Comparison of ENCODE assay signal across 8 cellular contexts in genomic region chr17:30572651-30573554, GRCh38.
DNase-seq lines count a peak whose midpoint lies in the region; ATAC-seq, FAIRE-seq and TF ChIP-seq lines count a peak whose summit lies in the region.
"Not testable (repeated sequence)": the region's sequence is repeated elsewhere in the genome, so short reads cannot be mapped to it uniquely, and the experiment has no call there.

No MANE protein-coding gene starts in this region.

- H3K27me3 ChIP-seq in RWPE2 (ENCODE audit: insufficient read depth, poor library complexity, severe bottlenecking); suprapubic skin: not testable (repeated sequence)
- H3K27me3 ChIP-seq in K562 (ENCODE audit: control insufficient read depth in 2 of 2, insufficient read depth in 2 of 2, low read length in 2 of 2) (peaks cover 3 to 66% of the 10 kb centered on the region in 2 experiments; a peak in 3 of 5 replicates), neuronal stem cell (ENCODE audit: control insufficient read depth in 3 of 3, insufficient read depth in 3 of 3, low read depth in 1 of 3, low read length in 3 of 3) (peaks cover 0 to 15% (median 0%) of the 10 kb centered on the region in 3 experiments)

- peak overlapping the region; percentile 43 for H4K8ac ChIP-seq in neuronal stem cell (ENCODE audit: low read depth, low read length)

- not testable (repeated sequence) for H3K27me3 Mint-ChIP-seq in CD14-positive monocyte (ENCODE audit: low read depth in 3 of 3); endothelial cell (ENCODE audit: unreplicated experiment)

- not testable (repeated sequence) for H3K27ac ChIP-seq in RWPE2 (ENCODE audit: poor library complexity, severe bottlenecking); K562 (ENCODE audit: extremely low read depth, low read depth, low read length); neuronal stem cell (replicated peaks; ENCODE audit: low read length); suprapubic skin

- not testable (repeated sequence) for H3K9me1 ChIP-seq in K562 (ENCODE audit: control insufficient read depth, insufficient read depth, low read length)

- 2% methylated on average over 12 of the region's 17 CpGs for WGBS in K562 (ENCODE audit: insufficient coverage, low coverage, missing lambda C conversion rate)
- WGBS in neuronal stem cell (ENCODE audit: extremely low coverage in 2 of 2, insufficient read length in 2 of 2, insufficient replicate concordance in 1 of 2), 2 donors, result no CpG with 5 or more reads among the region's 17 CpGs
- WGBS in suprapubic skin, result 91% methylated on average over 14 of the region's 17 CpGs

- not testable (repeated sequence) for H3K4me2 ChIP-seq in K562 (ENCODE audit: insufficient read depth, low read length); neuronal stem cell (ENCODE audit: insufficient read depth, low read length, poor library complexity, severe bottlenecking)

- DNase-seq in CD14-positive monocyte (ENCODE audit: low spot score) (peak; percentile 30), RWPE2 (ENCODE audit: low spot score) (peak; percentile 52), left lobe of liver (ENCODE audit: low spot score) (peak; percentile 30), mesenteric fat pad (ENCODE audit: low spot score) (peak; percentile 74), suprapubic skin (ENCODE audit: low spot score in 2 of 2) (peak; percentile 34 to 48)
- not testable (repeated sequence) for DNase-seq in K562 (ENCODE audit: extremely low read depth in 1 of 4, low spot score in 3 of 4); endothelial cell (ENCODE audit: low spot score); neuronal stem cell (ENCODE audit: low spot score)

- in situ Hi-C loops in K562 (cut with MboI), result not testable (repeated sequence)

- not testable (repeated sequence) for H3K4me3 ChIP-seq in RWPE2 (ENCODE audit: severe bottlenecking); K562; neuronal stem cell (ENCODE audit: low read length in 2 of 2); suprapubic skin

- H3K23ac ChIP-seq in neuronal stem cell (ENCODE audit: low read depth, low read length, poor library complexity), result not testable (repeated sequence)

- not testable (repeated sequence) for H2AFZ ChIP-seq in K562 (ENCODE audit: low read depth, low read length); neuronal stem cell (ENCODE audit: low read length)

- not testable (repeated sequence) for BruUV-seq in K562 (replicated peaks; lab: Mats Ljungman, UMichigan)

- H2BK5ac ChIP-seq in neuronal stem cell (ENCODE audit: low read length), result not testable (repeated sequence)

- H2BK15ac ChIP-seq in neuronal stem cell (ENCODE audit: low read length), result not testable (repeated sequence)

- H3K4ac ChIP-seq in neuronal stem cell (ENCODE audit: low read length), result not testable (repeated sequence)

- TF ChIP-seq EP300 in K562 (IDR thresholded peaks at IDR 0.05; ENCODE audit: low read length); suprapubic skin (IDR thresholded peaks at IDR 0.05): not testable (repeated sequence)

- CTCF ChIA-PET in K562 (lab: Yijun Ruan, JAX; ENCODE audit: low intra/inter-chr PET ratio), result not testable (repeated sequence)

- TF ChIP-seq POLR2A in K562 (conservative IDR thresholded peaks at IDR 0.05); suprapubic skin (IDR thresholded peaks at IDR 0.05): not testable (repeated sequence)

- H2AK5ac ChIP-seq in neuronal stem cell (ENCODE audit: low read depth, low read length), result peak overlapping the region; percentile 10

- POLR2A ChIA-PET in K562 (lab: Yijun Ruan, JAX), result not testable (repeated sequence)

- not testable (repeated sequence) for H2BK12ac ChIP-seq in neuronal stem cell (ENCODE audit: low read length)

- not testable (repeated sequence) for H3K79me1 ChIP-seq in neuronal stem cell (ENCODE audit: low read depth, low read length)

- H3K9me3 Mint-ChIP-seq in CD14-positive monocyte; endothelial cell (ENCODE audit: unreplicated experiment): not testable (repeated sequence)

- H2BK120ac ChIP-seq in neuronal stem cell (ENCODE audit: low read depth, low read length), result not testable (repeated sequence)

- H4K91ac ChIP-seq in neuronal stem cell (ENCODE audit: low read depth, low read length, poor library complexity), result not testable (repeated sequence)

- intact Hi-C loops in CD14-positive monocyte (cut with micrococcal nuclease); K562 (cut with micrococcal nuclease): not testable (repeated sequence)

- not testable (repeated sequence) for H3K36me3 ChIP-seq in RWPE2 (ENCODE audit: low read depth); K562 (ENCODE audit: control insufficient read depth, insufficient read depth, low read length); neuronal stem cell (replicated peaks in 1 of 2; ENCODE audit: control insufficient read depth in 2 of 2, insufficient read depth in 2 of 2, low read length in 2 of 2); suprapubic skin

- not testable (repeated sequence) for H3K18ac ChIP-seq in neuronal stem cell (ENCODE audit: low read length)

- H3K14ac ChIP-seq in neuronal stem cell (ENCODE audit: low read length), result not testable (repeated sequence)

- H3K4me1 ChIP-seq in RWPE2 (ENCODE audit: insufficient read depth, poor library complexity, severe bottlenecking); K562 (replicated peaks in 1 of 2; ENCODE audit: control insufficient read depth in 2 of 2, insufficient read depth in 2 of 2, low read length in 2 of 2); neuronal stem cell (ENCODE audit: control insufficient read depth in 2 of 2, insufficient read depth in 1 of 2, low read depth in 1 of 2, low read length in 2 of 2); suprapubic skin: not testable (repeated sequence)

- not testable (repeated sequence) for TF ChIP-seq CTCF in CD14-positive monocyte (IDR thresholded peaks at IDR 0.05); RWPE2 (IDR thresholded peaks at IDR 0.05; ENCODE audit: poor library complexity, severe bottlenecking); K562 (IDR thresholded peaks at IDR 0.05 in 2 of 3, conservative IDR thresholded peaks at IDR 0.05 in 1 of 3; ENCODE audit: insufficient read depth in 2 of 3, low read depth in 1 of 3, low read length in 3 of 3); endothelial cell (IDR thresholded peaks at IDR 0.05; ENCODE audit: unreplicated experiment); suprapubic skin (IDR thresholded peaks at IDR 0.05)

- FAIRE-seq in K562 (lab: Jason Lieb, UNC), result not testable (repeated sequence)

- not testable (repeated sequence) for H3K9me3 ChIP-seq in RWPE2 (ENCODE audit: severe bottlenecking); K562 (replicated peaks; ENCODE audit: control insufficient read depth, insufficient read depth, low read depth, low read length); neuronal stem cell (replicated peaks in 1 of 2; ENCODE audit: control insufficient read depth in 2 of 2, insufficient read depth in 1 of 2, low read depth in 1 of 2, low read length in 2 of 2); suprapubic skin

- not testable (repeated sequence) for ATAC-seq in RWPE2 (ENCODE audit: low read depth); K562; left lobe of liver

- not testable (repeated sequence) for H3K36me3 Mint-ChIP-seq in CD14-positive monocyte; endothelial cell (ENCODE audit: low read depth, unreplicated experiment)

- not testable (repeated sequence) for H3K9ac ChIP-seq in K562 (ENCODE audit: insufficient read depth in 1 of 2, low read depth in 2 of 2, low read length in 2 of 2); neuronal stem cell (ENCODE audit: low read depth, low read length, poor library complexity)

- not testable (repeated sequence) for H3K79me2 ChIP-seq in K562 (ENCODE audit: control insufficient read depth, insufficient read depth, low read length)

- H3K4me3 Mint-ChIP-seq in CD14-positive monocyte; endothelial cell (ENCODE audit: unreplicated experiment): not testable (repeated sequence)

- H3K27ac Mint-ChIP-seq in CD14-positive monocyte (peak overlapping the region in 1 of 7 donors; percentile 77), endothelial cell (ENCODE audit: unreplicated experiment) (peak overlapping the region; percentile 5)

- H4K20me1 ChIP-seq in K562 (replicated peaks; ENCODE audit: control insufficient read depth, insufficient read depth, low read length), result not testable (repeated sequence)

- not testable (repeated sequence) for TF ChIP-seq RAD21 in K562 (CRISPR knock-in tag; conservative IDR thresholded peaks at IDR 0.05 in 1 of 2, IDR thresholded peaks at IDR 0.05 in 1 of 2)

- H3K4me1 Mint-ChIP-seq in CD14-positive monocyte, result not testable (repeated sequence)
- peaks cover 11% of the 10 kb centered on the region for H3K4me1 Mint-ChIP-seq in endothelial cell (ENCODE audit: unreplicated experiment)

TF ChIP-seq in K562, 482 proteins besides CTCF, POLR2A, EP300 and RAD21:
- peak; percentile 36; the same call in 1 of the 2 replicates for TF ChIP-seq ZNF263 (CRISPR knock-in tag; IDR thresholded peaks at IDR 0.05; ENCODE audit: borderline replicate concordance)
TF ChIP-seq in K562: peak in this region for 1; not testable (repeated sequence) for 481.
